13 cellular contexts compared by ENCODE assay signal in the genomic region with DNA sequence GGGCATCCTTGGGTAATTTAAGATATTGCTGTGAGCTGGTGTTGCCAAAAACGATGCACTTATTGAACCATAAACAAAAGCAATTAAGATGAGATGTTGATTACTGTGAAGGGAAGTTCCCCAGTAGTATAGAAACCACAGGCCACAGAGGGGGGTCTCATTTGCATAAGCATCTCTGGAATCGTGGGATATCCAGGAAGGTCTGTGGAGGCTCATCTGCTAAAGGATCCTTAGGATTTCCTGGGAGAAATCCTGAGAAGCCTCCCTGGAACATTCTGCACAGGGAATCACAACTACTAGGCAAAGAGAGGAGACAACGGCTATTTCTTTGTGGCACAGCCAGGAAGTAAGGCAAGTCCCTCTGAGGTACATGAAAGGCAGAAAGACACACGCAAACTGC.
"Had no signal": no experiment of that assay in that cellular context is flagged by ENCODE, and none has a peak within 500 bp of the region (broad histone marks: within the 10 kb centered on the region; RNA-seq: fewer than 3 reads in every experiment).

No MANE protein-coding gene starts in this region.

- H3K9me3 ChIP-seq: heart right ventricle, left ventricle myocardium inferior, pancreas, suprapubic skin, tibial nerve had no signal

- DNase-seq: activated T-cell treated with anti-CD3 and anti-CD28 coated beads, Interleukin-2, amount 50 U/mL, for 1 hour; aorta; foreskin fibroblast; heart right ventricle; left ventricle myocardium inferior; pancreas; right cardiac atrium; stimulated activated CD4-positive, alpha-beta T cell treated with anti-CD3 and anti-CD28 coated beads, Interleukin-12 subunit alpha, Interleukin-12 subunit beta, amount 100 ng/mL, for 4 hours; stimulated activated CD4-positive, alpha-beta T cell treated with anti-CD3 and anti-CD28 coated beads, Interleukin-1b, Interleukin-23, amount 100 ng/mL, for 48 hours; stomach; T-helper 9 cell had no signal

- H3K4me3 ChIP-seq: heart right ventricle, left ventricle myocardium inferior, pancreas, stomach, suprapubic skin, tibial nerve had no signal

- H3K27me3 ChIP-seq: pancreas, stomach, suprapubic skin, tibial nerve had no signal

- H3K27ac ChIP-seq: heart right ventricle, left ventricle myocardium inferior, pancreas, stomach, suprapubic skin, tibial nerve had no signal

- H3K4me1 ChIP-seq: pancreas, stomach, suprapubic skin, tibial nerve had no signal

- H3K36me3 ChIP-seq: heart right ventricle, left ventricle myocardium inferior, pancreas, stomach, suprapubic skin, tibial nerve had no signal
